In the genomic region with DNA sequence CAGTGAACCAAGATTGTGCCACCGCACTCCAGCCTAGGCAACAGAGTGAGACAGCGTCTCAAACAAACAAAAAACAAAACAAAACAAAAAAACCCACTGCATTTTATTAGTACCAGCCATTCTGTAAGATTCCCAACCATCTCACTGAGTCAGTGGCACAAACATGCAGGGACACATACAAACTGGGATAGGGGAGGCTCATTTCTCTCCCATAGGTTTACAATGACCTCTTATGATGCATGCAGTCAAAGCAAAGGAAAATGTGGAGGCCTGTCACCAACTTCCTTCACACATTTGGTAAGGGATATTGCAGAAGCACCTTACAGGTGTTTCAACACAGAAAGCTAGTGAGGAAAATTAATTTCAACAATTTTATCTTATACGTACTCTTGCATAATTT, we compare ENCODE assay signal across 24 cellular contexts. TPM values are rescaled to one million over a fixed set of nuclear protein-coding genes. Genes with fewer than 3 reads are reported as not detected.
A peak's percentile ranks its signal among the peaks of the same experiment; 100 is the strongest.
DNase-seq lines count a peak whose midpoint lies in the region; ATAC-seq, FAIRE-seq and TF ChIP-seq lines count a peak whose summit lies in the region.
"Had no signal": no experiment of that assay in that cellular context is flagged by ENCODE, and none has a peak within 500 bp of the region (broad histone marks: within the 10 kb centered on the region; RNA-seq: fewer than 3 reads in every experiment).

No MANE protein-coding gene starts in this region.

- peaks cover 14 to 39% of the 10 kb centered on the region in 2 donors for H3K36me3 Mint-ChIP-seq in activated T-cell treated with anti-CD3 and anti-CD28 coated beads, Interleukin-2, amount 50 U/mL, for 72 hours (ENCODE audit: insufficient read depth in 2 of 2)

- H2AFZ ChIP-seq in K562 (ENCODE audit: low read depth, low read length), result no peak overlapping the region
- H2AFZ ChIP-seq: GM23248 had no signal

- TF ChIP-seq EP300 in K562 (IDR thresholded peaks at IDR 0.05; ENCODE audit: low read length), result no peak

- TF ChIP-seq POLR2A in K562 (conservative IDR thresholded peaks at IDR 0.05), result no peak
- no peak for TF ChIP-seq POLR2A in adrenal gland (IDR thresholded peaks at IDR 0.05)

- CTCF ChIA-PET in K562 (lab: Yijun Ruan, JAX; ENCODE audit: low intra/inter-chr PET ratio), result no interaction called here

- H3K9me3 ChIP-seq in K562 (replicated peaks; ENCODE audit: control insufficient read depth, insufficient read depth, low read depth, low read length) (no peaks in the 10 kb centered on the region), neutrophil (no peaks in the 10 kb centered on the region), adrenal gland (replicated peaks in 1 of 3) (no peaks in the 10 kb centered on the region)
- H3K9me3 ChIP-seq: BLaER1 had no signal

- intact Hi-C loops in K562 (cut with micrococcal nuclease), result no loop called here
- intact Hi-C loops in adrenal gland (cut with DNase I), result no loop called here

- no peaks in the 10 kb centered on the region for H3K9me1 ChIP-seq in K562 (ENCODE audit: control insufficient read depth, insufficient read depth, low read length)

- H3K4me3 ChIP-seq in K562, result no peak overlapping the region
- peak overlapping the region; percentile 0 to 39 for H3K4me3 ChIP-seq in neutrophil (ENCODE audit: low read depth in 1 of 2, low read length in 1 of 2)
- H3K4me3 ChIP-seq in adrenal gland, result no peak overlapping the region
- H3K4me3 ChIP-seq: BLaER1, GM23248 had no signal

- TF ChIP-seq RAD21 in K562 (CRISPR knock-in tag; conservative IDR thresholded peaks at IDR 0.05 in 1 of 2, IDR thresholded peaks at IDR 0.05 in 1 of 2), result no peak

- H3K27me3 ChIP-seq in K562 (ENCODE audit: control insufficient read depth in 2 of 2, insufficient read depth in 2 of 2, low read length in 2 of 2) (no peaks in the 10 kb centered on the region), neutrophil (no peaks in the 10 kb centered on the region), adrenal gland (no peaks in the 10 kb centered on the region)
- H3K27me3 ChIP-seq: BLaER1 had no signal

- no peak overlapping the region for H3K4me2 ChIP-seq in K562 (ENCODE audit: insufficient read depth, low read length)
- H3K4me2 ChIP-seq: BLaER1 had no signal

- no TSS peak for BruUV-seq in K562 (replicated peaks; lab: Mats Ljungman, UMichigan)

- TF ChIP-seq CTCF in K562 (IDR thresholded peaks at IDR 0.05 in 2 of 3, conservative IDR thresholded peaks at IDR 0.05 in 1 of 3; ENCODE audit: insufficient read depth in 2 of 3, low read depth in 1 of 3, low read length in 3 of 3) (no peak), neutrophil (IDR thresholded peaks at IDR 0.05) (no peak), adrenal gland (IDR thresholded peaks at IDR 0.05) (no peak)

- H3K9me3 Mint-ChIP-seq in activated T-cell treated with anti-CD3 and anti-CD28 coated beads, Interleukin-2, amount 50 U/mL, for 72 hours, result no peaks in the 10 kb centered on the region
- H3K9me3 Mint-ChIP-seq: CD4-positive, alpha-beta T cell; CD8-positive, alpha-beta memory T cell had no signal

- H3K27ac ChIP-seq in K562 (ENCODE audit: extremely low read depth, low read depth, low read length) (no peak overlapping the region), neutrophil (peak overlapping the region; percentile 83), caudate nucleus (ENCODE audit: low read depth, low read length) (no peak overlapping the region), adrenal gland (no peak overlapping the region)
- H3K27ac ChIP-seq: 22Rv1, BLaER1, C4-2B, GM23248 had no signal

- peak overlapping the region; percentile 85 for H3K27ac Mint-ChIP-seq in activated T-cell treated with anti-CD3 and anti-CD28 coated beads, Interleukin-2, amount 50 U/mL, for 72 hours
- H3K27ac Mint-ChIP-seq: B cell; CD4-positive, alpha-beta T cell; CD8-positive, alpha-beta memory T cell had no signal

- H3K36me3 ChIP-seq in K562 (ENCODE audit: control insufficient read depth, insufficient read depth, low read length) (peaks cover 86% of the 10 kb centered on the region), neutrophil (peaks cover 6% of the 10 kb centered on the region), adrenal gland (replicated peaks in 1 of 2) (peaks cover 0 to 76% of the 10 kb centered on the region in 2 donors)

- DNase-seq in activated T-cell treated with anti-CD3 and anti-CD28 coated beads, Interleukin-2, amount 50 U/mL, for 72 hours, result no peak
- DNase-seq in activated T-cell treated with anti-CD3 and anti-CD28 coated beads, Interleukin-2, amount 50 U/mL, for 48 hours, result no peak
- no peak for DNase-seq in K562 (ENCODE audit: extremely low read depth in 1 of 4, low spot score in 3 of 4)
- DNase-seq in hippocampal formation (lab: John Stamatoyannopoulos, UW), result no peak
- no peak for DNase-seq in caudate nucleus (lab: John Stamatoyannopoulos, UW)
- no peak for DNase-seq in adrenal gland
- DNase-seq: CD4-positive, alpha-beta T cell; CD8-positive, alpha-beta memory T cell; DMS 273 treated with DMSO at 0.1 percent for 48 hours; DMS79; EL; GM23248; H7; HCEC 1CT had no signal

- H3K4me1 ChIP-seq in K562 (replicated peaks in 1 of 2; ENCODE audit: control insufficient read depth in 2 of 2, insufficient read depth in 2 of 2, low read length in 2 of 2) (no peaks in the 10 kb centered on the region), neutrophil (ENCODE audit: control insufficient read depth in 1 of 2, insufficient read depth in 1 of 2, low read depth in 1 of 2, low read length in 1 of 2) (peaks cover 76 to 77% of the 10 kb centered on the region in 2 experiments), adrenal gland (replicated peaks in 1 of 2) (no peaks in the 10 kb centered on the region)

- no peaks in the 10 kb centered on the region for H4K20me1 ChIP-seq in K562 (replicated peaks; ENCODE audit: control insufficient read depth, insufficient read depth, low read length)
- H4K20me1 ChIP-seq: BLaER1 had no signal

- H3K27me3 Mint-ChIP-seq in activated T-cell treated with anti-CD3 and anti-CD28 coated beads, Interleukin-2, amount 50 U/mL, for 72 hours (ENCODE audit: low read depth), result no peaks in the 10 kb centered on the region
- H3K27me3 Mint-ChIP-seq: B cell; CD4-positive, alpha-beta T cell; CD8-positive, alpha-beta memory T cell had no signal

- FAIRE-seq in K562 (lab: Jason Lieb, UNC), result no peak
- FAIRE-seq: A204.1, D721Med, GM12892, H1 had no signal

- in situ Hi-C loops in K562 (cut with MboI), result no loop called here

- ATAC-seq in activated T-cell treated with anti-CD3 and anti-CD28 coated beads, Interleukin-2, amount 50 U/mL, for 72 hours (replicated peaks in 1 of 2), result no peak
- no peak for ATAC-seq in K562
- no peak for ATAC-seq in GM21576 (IDR thresholded peaks at IDR 0.05; ENCODE audit: unreplicated experiment)

- H3K4me1 Mint-ChIP-seq in activated T-cell treated with anti-CD3 and anti-CD28 coated beads, Interleukin-2, amount 50 U/mL, for 72 hours (ENCODE audit: low read depth), result peaks cover 22% of the 10 kb centered on the region

- 0 out of 3 replicates have a peak, but pooled peaks cover 6% of the 10 kb centered on the region for H3K79me2 ChIP-seq in K562 (ENCODE audit: control insufficient read depth, insufficient read depth, low read length)

- no peak overlapping the region for H3K9ac ChIP-seq in K562 (ENCODE audit: insufficient read depth in 1 of 2, low read depth in 2 of 2, low read length in 2 of 2)
- H3K9ac ChIP-seq: BLaER1, GM23248 had no signal

- POLR2A ChIA-PET in K562 (lab: Yijun Ruan, JAX), result interaction anchor here (0.5 to 1.7 kb wide), 4 partner anchors 9 to 22 kb away, joined by 3 to 7 read pairs (median 4); no protein-coding TSS in a partner anchor

- H3K4me3 Mint-ChIP-seq in activated T-cell treated with anti-CD3 and anti-CD28 coated beads, Interleukin-2, amount 50 U/mL, for 72 hours, result no peak overlapping the region
- H3K4me3 Mint-ChIP-seq: B cell; CD4-positive, alpha-beta T cell; CD8-positive, alpha-beta memory T cell had no signal

- WGBS in K562 (ENCODE audit: insufficient coverage, low coverage, missing lambda C conversion rate), result 95% methylated on average over 3 of the region's 3 CpGs
- WGBS in adrenal gland, 4 donors, result 94 to 97% (median 96%) methylated on average over 3 of the region's 3 CpGs

RNA-seq across cellular contexts. Expression of a gene that starts 12.4 kb away (rescaled TPM):
- total RNA-seq in activated T-cell treated with anti-CD3 and anti-CD28 coated beads, Interleukin-2, amount 50 U/mL, for 72 hours, result 10 to 100 TPM; 71.7 to 77.7 TPM
- 114 and 163 TPM in 2 replicates for total RNA-seq in K562 (2011; cell fraction: chromatin; rRNA removed; ENCODE audit: low replicate concordance)
- 45.9 and 52.5 TPM in 2 replicates for total RNA-seq in K562 (2011; cell fraction: nucleolus; rRNA removed)
- 91.0 and 162 TPM in 2 replicates for total RNA-seq in K562 (2011; cell fraction: nucleoplasm; rRNA removed)
- total RNA-seq in K562 (2014; rRNA removed) (10.6 and 12.9 TPM in 2 replicates), K562 (2014; rRNA removed; fragmentation: Illumina TruSeq; extraction: Trizol) (19.4 and 21.5 TPM in 2 replicates), K562 (2015; rRNA removed; fragmentation: Illumina TruSeq; extraction: Trizol) (18.7 and 20.5 TPM in 2 replicates), K562 (2021) (21.2 and 22.5 TPM in 2 replicates), adrenal gland (10 to 100 TPM; 16.7 to 91.1 (median 37.5) TPM)
- polyA plus RNA-seq in K562 (2011; rRNA removed) (33.0 and 46.3 TPM in 2 replicates), K562 (2014; fragmentation: Illumina TruSeq; extraction: Trizol) (28.9 and 30.4 TPM in 2 replicates), K562 (2014; fragmentation: Nextera tagmentation; extraction: Ambion mirVana) (10 to 100 TPM in 1 of 2 experiments, 1 to 10 TPM in 1; 6.6 to 12.5 TPM), K562 (2014; rRNA removed) (19.6 and 20.2 TPM in 2 replicates), adrenal gland (10 to 100 TPM; 34.5 to 67.6 (median 53.9) TPM)
- polyA plus RNA-seq in K562 (2011; cell fraction: cytosol; rRNA removed), result 24.1 and 25.3 TPM in 2 replicates
- polyA plus RNA-seq in K562 (2011; cell fraction: nucleus; rRNA removed), result 88.9 and 93.8 TPM in 2 replicates
- polyA plus RNA-seq in K562 (2012), result 26.8 and 31.1 TPM in 2 replicates
- polyA minus RNA-seq in K562 (2011; rRNA and poly(A)+ RNA removed), result 36.9 and 43.2 TPM in 2 replicates
- 8.1 and 13.3 TPM in 2 replicates for polyA minus RNA-seq in K562 (2011; cell fraction: cytosol; rRNA and poly(A)+ RNA removed)
- polyA minus RNA-seq in K562 (2011; cell fraction: nucleus; rRNA and poly(A)+ RNA removed), result 21.5 and 34.3 TPM in 2 replicates

RNA-seq across cellular contexts. Expression of a gene that starts 19.4 kb away (rescaled TPM):
- total RNA-seq in activated T-cell treated with anti-CD3 and anti-CD28 coated beads, Interleukin-2, amount 50 U/mL, for 72 hours, result 10 to 100 TPM; 59.5 to 60.3 TPM
- 103 and 222 TPM in 2 replicates for total RNA-seq in K562 (2011; cell fraction: chromatin; rRNA removed; ENCODE audit: low replicate concordance)
- 69.7 and 88.4 TPM in 2 replicates for total RNA-seq in K562 (2011; cell fraction: nucleolus; rRNA removed)
- 122 and 142 TPM in 2 replicates for total RNA-seq in K562 (2011; cell fraction: nucleoplasm; rRNA removed)
- total RNA-seq in K562 (2014; rRNA removed) (97.4 and 106 TPM in 2 replicates), K562 (2014; rRNA removed; fragmentation: Illumina TruSeq; extraction: Trizol) (135 and 153 TPM in 2 replicates), K562 (2015; rRNA removed; fragmentation: Illumina TruSeq; extraction: Trizol) (135 and 138 TPM in 2 replicates), K562 (2021) (104 and 118 TPM in 2 replicates), adrenal gland (100 to 1,000 TPM in 4 of 8 donors, 10 to 100 TPM in 4; 46.8 to 148 (median 109) TPM)
- polyA plus RNA-seq in K562 (2011; rRNA removed) (91.4 and 138 TPM in 2 replicates), K562 (2014; fragmentation: Illumina TruSeq; extraction: Trizol) (142 and 162 TPM in 2 replicates), K562 (2014; fragmentation: Nextera tagmentation; extraction: Ambion mirVana) (10 to 100 TPM; 15.5 to 20.5 TPM), K562 (2014; rRNA removed) (122 and 125 TPM in 2 replicates), adrenal gland (100 to 1,000 TPM in 1 of 3 donors, 10 to 100 TPM in 2; 24.2 to 216 (median 29.0) TPM)
- polyA plus RNA-seq in K562 (2011; cell fraction: cytosol; rRNA removed), result 24.9 and 47.4 TPM in 2 replicates
- polyA plus RNA-seq in K562 (2011; cell fraction: nucleus; rRNA removed), result 27.4 and 34.6 TPM in 2 replicates
- polyA plus RNA-seq in K562 (2012), result 76.4 and 96.4 TPM in 2 replicates
- polyA minus RNA-seq in K562 (2011; rRNA and poly(A)+ RNA removed), result 174 and 206 TPM in 2 replicates
- 41.3 and 67.3 TPM in 2 replicates for polyA minus RNA-seq in K562 (2011; cell fraction: cytosol; rRNA and poly(A)+ RNA removed)
- 19.8 and 35.3 TPM in 2 replicates for polyA minus RNA-seq in K562 (2011; cell fraction: nucleus; rRNA and poly(A)+ RNA removed)

RNA-seq across cellular contexts. Expression of a gene that starts 19.9 kb away (rescaled TPM):
- total RNA-seq in activated T-cell treated with anti-CD3 and anti-CD28 coated beads, Interleukin-2, amount 50 U/mL, for 72 hours, result 100 to 1,000 TPM; 112 to 114 TPM
- total RNA-seq in K562 (2011; cell fraction: chromatin; rRNA removed; ENCODE audit: low replicate concordance), result 286 and 625 TPM in 2 replicates
- total RNA-seq in K562 (2011; cell fraction: nucleolus; rRNA removed), result 95.6 and 105 TPM in 2 replicates
- total RNA-seq in K562 (2011; cell fraction: nucleoplasm; rRNA removed), result 194 and 282 TPM in 2 replicates
- total RNA-seq in K562 (2014; rRNA removed), result 54.0 and 65.1 TPM in 2 replicates
- 74.6 and 82.9 TPM in 2 replicates for total RNA-seq in K562 (2014; rRNA removed; fragmentation: Illumina TruSeq; extraction: Trizol)
- total RNA-seq in K562 (2015; rRNA removed; fragmentation: Illumina TruSeq; extraction: Trizol), result 80.9 and 87.6 TPM in 2 replicates
- total RNA-seq in K562 (2021), result 92.0 and 93.7 TPM in 2 replicates
- 121 and 149 TPM in 2 replicates for polyA plus RNA-seq in K562 (2011; rRNA removed)
- polyA plus RNA-seq in K562 (2011; cell fraction: cytosol; rRNA removed), result 26.3 and 46.1 TPM in 2 replicates
- 277 and 361 TPM in 2 replicates for polyA plus RNA-seq in K562 (2011; cell fraction: nucleus; rRNA removed)
- polyA plus RNA-seq in K562 (2012), result 76.8 and 90.5 TPM in 2 replicates
- 128 and 133 TPM in 2 replicates for polyA plus RNA-seq in K562 (2014; fragmentation: Illumina TruSeq; extraction: Trizol)
- 10 to 100 TPM; 16.5 to 28.4 TPM for polyA plus RNA-seq in K562 (2014; fragmentation: Nextera tagmentation; extraction: Ambion mirVana)
- polyA plus RNA-seq in K562 (2014; rRNA removed), result 110 and 127 TPM in 2 replicates
- 144 and 149 TPM in 2 replicates for polyA minus RNA-seq in K562 (2011; rRNA and poly(A)+ RNA removed)
- 49.8 and 56.9 TPM in 2 replicates for polyA minus RNA-seq in K562 (2011; cell fraction: cytosol; rRNA and poly(A)+ RNA removed)
- 82.4 and 167 TPM in 2 replicates for polyA minus RNA-seq in K562 (2011; cell fraction: nucleus; rRNA and poly(A)+ RNA removed)
- total RNA-seq in adrenal gland, result 10 to 100 TPM; 45.0 to 99.8 (median 80.3) TPM
- polyA plus RNA-seq in adrenal gland, result 100 to 1,000 TPM in 1 of 3 donors, 10 to 100 TPM in 2; 80.3 to 109 (median 88.8) TPM

RNA-seq across cellular contexts. Expression of a gene that starts 54.1 kb away (rescaled TPM):
- total RNA-seq in activated T-cell treated with anti-CD3 and anti-CD28 coated beads, Interleukin-2, amount 50 U/mL, for 72 hours, result 100 to 1,000 TPM; 227 to 324 TPM
- 3.2 and 10.4 TPM in 2 replicates for total RNA-seq in K562 (2011; cell fraction: chromatin; rRNA removed; ENCODE audit: low replicate concordance)
- 9.2 and 10.3 TPM in 2 replicates for total RNA-seq in K562 (2011; cell fraction: nucleolus; rRNA removed)
- 4.0 and 4.8 TPM in 2 replicates for total RNA-seq in K562 (2011; cell fraction: nucleoplasm; rRNA removed)
- total RNA-seq in K562 (2014; rRNA removed) (7.6 and 8.7 TPM in 2 replicates), K562 (2014; rRNA removed; fragmentation: Illumina TruSeq; extraction: Trizol) (0.70 and 0.76 TPM in 2 replicates), K562 (2015; rRNA removed; fragmentation: Illumina TruSeq; extraction: Trizol) (2.1 and 2.7 TPM in 2 replicates), K562 (2021) (8.7 and 11.2 TPM in 2 replicates), adrenal gland (10 to 100 TPM in 7 of 8 donors, 1 to 10 TPM in 1; 6.3 to 20.1 (median 12.0) TPM)
- polyA plus RNA-seq in K562 (2011; rRNA removed) (5.6 and 5.8 TPM in 2 replicates), K562 (2014; fragmentation: Illumina TruSeq; extraction: Trizol) (2.8 and 4.9 TPM in 2 replicates), K562 (2014; fragmentation: Nextera tagmentation; extraction: Ambion mirVana) (under 1 TPM; 0.07 to 0.18 TPM), K562 (2014; rRNA removed) (8.7 and 11.1 TPM in 2 replicates), adrenal gland (10 to 100 TPM in 2 of 3 donors, 1 to 10 TPM in 1; 2.5 to 76.3 (median 34.6) TPM)
- 4.3 and 9.2 TPM in 2 replicates for polyA plus RNA-seq in K562 (2011; cell fraction: cytosol; rRNA removed)
- polyA plus RNA-seq in K562 (2011; cell fraction: nucleus; rRNA removed), result 13.6 and 28.0 TPM in 2 replicates
- 4.9 and 8.0 TPM in 2 replicates for polyA plus RNA-seq in K562 (2012)
- polyA minus RNA-seq in K562 (2011; rRNA and poly(A)+ RNA removed), result 0.88 and 0.93 TPM in 2 replicates
- polyA minus RNA-seq in K562 (2011; cell fraction: cytosol; rRNA and poly(A)+ RNA removed), result 5.2 and 7.3 TPM in 2 replicates
- polyA minus RNA-seq in K562 (2011; cell fraction: nucleus; rRNA and poly(A)+ RNA removed), result 5.6 and 7.0 TPM in 2 replicates

Comparison
In these comparisons a context has a peak if more than half of its experiments do, and no peak if none do; other contexts are left out.
1. H3K4me3 ChIP-seq: peak in neutrophil (2 of 2); none in K562 (single experiment) and adrenal gland (0 of 4).